Comparison of ENCODE assay signal across 8 cellular contexts in genomic region chr19:16899566-16900075, GRCh38. TPM values are rescaled to one million over a fixed set of nuclear protein-coding genes. Genes with fewer than 3 reads are reported as not detected.
DNase-seq lines count a peak whose midpoint lies in the region; ATAC-seq lines count a peak whose summit lies in the region.

No MANE protein-coding gene starts in this region.

- ATAC-seq in HG03108 (IDR thresholded peaks at IDR 0.05; ENCODE audit: unreplicated experiment): no peak
- no peak for ATAC-seq in HG02642 (IDR thresholded peaks at IDR 0.05; ENCODE audit: poor library complexity, unreplicated experiment)
- ATAC-seq in GM21381 (IDR thresholded peaks at IDR 0.05; ENCODE audit: unreplicated experiment): no peak

- DNase-seq in Daoy (ENCODE audit: low read depth): peak; percentile 66
- peak; percentile 39 for DNase-seq in Jurkat, Clone E6-1 (ENCODE audit: low read depth, low spot score)
- peak; percentile 47 to 48 for DNase-seq in activated CD4-positive, alpha-beta T cell treated with anti-CD3 and anti-CD28 coated beads, Interleukin-2, amount 50 U/mL, for 48 hours
- DNase-seq in hepatic stellate cell (ENCODE audit: low spot score): peak; percentile 81
- no peak for DNase-seq in amygdala (lab: John Stamatoyannopoulos, UW)

- H3K4me3 ChIP-seq in Jurkat, Clone E6-1 (ENCODE audit: low read length): no peak overlapping the region

RNA-seq across cellular contexts. Expression of gene F2RL3, which starts 10.8 kb away (rescaled TPM):
- total RNA-seq in Daoy (2014; rRNA removed; shearing (Covaris generic)): 2.9 and 7.0 TPM in 2 replicates
- not detected for polyA plus RNA-seq in Jurkat, Clone E6-1 (2012; ENCODE audit: insufficient read depth, insufficient read length)

Comparison
In these comparisons a context has a peak if more than half of its experiments do, and no peak if none do; other contexts are left out.
1. DNase-seq: peak in Daoy (single experiment), Jurkat, Clone E6-1 (single experiment), activated CD4-positive, alpha-beta T cell treated with anti-CD3 and anti-CD28 coated beads, Interleukin-2, amount 50 U/mL, for 48 hours (2 of 2) and hepatic stellate cell (single experiment); none in amygdala (0 of 56).